11 cellular contexts compared by ENCODE assay signal in genomic region chr1:231160851-231161710, GRCh38. TPM values are rescaled to one million over a fixed set of nuclear protein-coding genes. Genes with fewer than 3 reads are reported as not detected.
DNase-seq lines count a peak whose midpoint lies in the region; ATAC-seq and TF ChIP-seq lines count a peak whose summit lies in the region.
"Had no signal": no experiment of that assay in that cellular context is flagged by ENCODE, and none has a peak within 500 bp of the region (broad histone marks: within the 10 kb centered on the region; RNA-seq: fewer than 3 reads in every experiment).

No MANE protein-coding gene starts in this region.

- H3K27ac ChIP-seq in H9 (ENCODE audit: insufficient read length, low read depth, low read length) (no peak overlapping the region), ectodermal cell (ENCODE audit: insufficient read depth, low read depth, low read length, poor library complexity, severe bottlenecking) (no peak overlapping the region), gastroesophageal sphincter (no peak overlapping the region)
- H3K27ac ChIP-seq: foreskin keratinocyte, pancreas had no signal

- H3K9ac ChIP-seq in H9 (ENCODE audit: extremely low read depth, insufficient read length, low read length), result no peak overlapping the region

- H3K4me3 Mint-ChIP-seq in H9 (peak overlapping the region; percentile 49 to 75), nephron (peak overlapping the region; percentile 73 to 80 (median 79))

- H2BK15ac ChIP-seq in H9 (ENCODE audit: low read depth, low read length), result no peak overlapping the region

- H3T11ph ChIP-seq in H9 (ENCODE audit: low read length), result no peak overlapping the region

- H3K9me3 Mint-ChIP-seq in H9 (peaks cover 0 to 4% of the 10 kb centered on the region in 2 experiments; a peak in 1 of 5 replicates), nephron (no peaks in the 10 kb centered on the region)

- TF ChIP-seq POLR2A in gastroesophageal sphincter (IDR thresholded peaks at IDR 0.05), result no peak

- no peaks in the 10 kb centered on the region for H3K36me3 ChIP-seq in ectodermal cell (ENCODE audit: control insufficient read depth, insufficient read depth, low read length)
- H3K36me3 ChIP-seq in gastroesophageal sphincter, result no peaks in the 10 kb centered on the region
- H3K36me3 ChIP-seq: pancreas had no signal

- no peak overlapping the region for H4K8ac ChIP-seq in H9 (replicated peaks; ENCODE audit: insufficient read length, low read depth, low read length)

- ATAC-seq in gastroesophageal sphincter, result no peak

- H2AK5ac ChIP-seq in H9 (ENCODE audit: insufficient read length, low read length), result no peak overlapping the region

- TF ChIP-seq EP300 in gastroesophageal sphincter (IDR thresholded peaks at IDR 0.05), result no peak

- H3K4me1 Mint-ChIP-seq in H9 (peaks cover 2 to 7% of the 10 kb centered on the region in 2 experiments; a peak in 2 of 4 replicates), nephron (no peaks in the 10 kb centered on the region)

- H4K20me1 ChIP-seq in H9 (ENCODE audit: control insufficient read depth, insufficient read depth, insufficient read length), result no peaks in the 10 kb centered on the region

- H3K36me3 Mint-ChIP-seq in H9 (ENCODE audit: insufficient read depth in 1 of 3, low read depth in 3 of 3), result no peaks in the 10 kb centered on the region; a peak in 1 of 7 replicates
- H3K36me3 Mint-ChIP-seq in nephron (ENCODE audit: low read depth), result no peaks in the 10 kb centered on the region

- no CpG with 5 or more reads among the region's 55 CpGs for WGBS in H9 (ENCODE audit: extremely low coverage, insufficient read length, low lambda C conversion rate)
- WGBS in ectodermal cell, 2 experiments, result 4% methylated on average over 55 of the region's 55 CpGs
- 2 to 3% methylated on average over 9 to 15 of the region's 55 CpGs for WGBS in gastroesophageal sphincter (ENCODE audit: low coverage in 1 of 2), 2 donors

- H3K9me3 ChIP-seq in H9 (ENCODE audit: control insufficient read depth, low read depth, low read length) (no peaks in the 10 kb centered on the region), ectodermal cell (ENCODE audit: control insufficient read depth, low read length) (no peaks in the 10 kb centered on the region), gastroesophageal sphincter (no peaks in the 10 kb centered on the region)
- H3K9me3 ChIP-seq: pancreas had no signal

- H3K4me3 ChIP-seq in AG04449 (ENCODE audit: low read depth, low read length), result peak overlapping the region; percentile 44
- peak overlapping the region; percentile 27 for H3K4me3 ChIP-seq in ectodermal cell (ENCODE audit: insufficient read depth, low read depth, low read length)
- H3K4me3 ChIP-seq in gastroesophageal sphincter, result peak overlapping the region in 1 of 2 donors; percentile 44

- no peak overlapping the region for H3K23ac ChIP-seq in H9 (ENCODE audit: insufficient read length, low read depth, low read length)

- H3K27me3 ChIP-seq in H9 (ENCODE audit: insufficient read depth, low read length) (peaks cover 52% of the 10 kb centered on the region), ectodermal cell (ENCODE audit: control insufficient read depth, insufficient read depth, low read length, poor library complexity, severe bottlenecking) (peaks cover 80% of the 10 kb centered on the region), gastroesophageal sphincter (peaks cover 89% of the 10 kb centered on the region)

- no peak overlapping the region for H2BK12ac ChIP-seq in H9 (ENCODE audit: insufficient read length, low read depth, low read length)

- CTCF ChIA-PET in AG04449 (lab: Yijun Ruan, JAX), result no interaction called here

- POLR2A ChIA-PET in AG04449 (lab: Yijun Ruan, JAX), result no interaction called here

- H3K4me2 ChIP-seq in H9 (ENCODE audit: insufficient read depth, insufficient read length, low read length), result peak overlapping the region; percentile 76

- no peaks in the 10 kb centered on the region for H3K4me1 ChIP-seq in H9 (ENCODE audit: insufficient read depth, low read length)
- no peaks in the 10 kb centered on the region for H3K4me1 ChIP-seq in ectodermal cell (ENCODE audit: control insufficient read depth, insufficient read depth, low read length)
- peaks cover 0 to 32% (median 21%) of the 10 kb centered on the region in 3 donors for H3K4me1 ChIP-seq in gastroesophageal sphincter
- H3K4me1 ChIP-seq: foreskin keratinocyte had no signal

- no peak overlapping the region for H3K14ac ChIP-seq in H9 (ENCODE audit: insufficient read depth, low read length)

- H3K27ac Mint-ChIP-seq in H9 (no peak overlapping the region), nephron (no peak overlapping the region)

- TF ChIP-seq CTCF in AG04449 (IDR thresholded peaks at IDR 0.05; ENCODE audit: insufficient read depth, low read length, missing control alignments) (no peak), H9 (conservative IDR thresholded peaks at IDR 0.05) (no peak), nephron (IDR thresholded peaks at IDR 0.05; ENCODE audit: unreplicated experiment in 3 of 3) (no peak), gastroesophageal sphincter (IDR thresholded peaks at IDR 0.05) (no peak)

- H3K18ac ChIP-seq in H9 (ENCODE audit: insufficient read length, low read depth, low read length), result no peak overlapping the region

- no peak overlapping the region for H2BK5ac ChIP-seq in H9 (ENCODE audit: insufficient read length, low read length)

- no peak overlapping the region for H4K91ac ChIP-seq in H9 (ENCODE audit: insufficient read length, low read depth, low read length)

- no peak overlapping the region for H3K56ac ChIP-seq in H9 (ENCODE audit: insufficient read length, low read depth, low read length)

- no peak for DNase-seq in AG04449 (ENCODE audit: low read depth, low spot score)
- DNase-seq in H9, result no peak
- no peak for DNase-seq in stimulated activated CD4-positive, alpha-beta T cell treated with anti-CD3 and anti-CD28 coated beads, Interleukin-2, amount 100 ng/mL, for 48 hours
- DNase-seq in GM03348 (ENCODE audit: low spot score), result no peak
- no peak for DNase-seq in kidney tubule cell (ENCODE audit: low spot score)
- DNase-seq: foreskin keratinocyte, KBM-7 had no signal

- H3K4ac ChIP-seq in H9 (ENCODE audit: low read depth, low read length), result no peak overlapping the region

- no peak overlapping the region for H4K5ac ChIP-seq in H9 (ENCODE audit: insufficient read length, low read depth, low read length)

- peaks cover 17% of the 10 kb centered on the region for H3K23me2 ChIP-seq in H9 (ENCODE audit: insufficient read length, low read depth, low read length, poor library complexity, severe bottlenecking)

- peaks cover 99% of the 10 kb centered on the region for H3K27me3 Mint-ChIP-seq in H9 (ENCODE audit: low read depth)
- H3K27me3 Mint-ChIP-seq in nephron (ENCODE audit: low read depth), result peaks cover 92% of the 10 kb centered on the region

- no peak overlapping the region for H2AFZ ChIP-seq in H9 (ENCODE audit: low read length)

- no peak overlapping the region for H2BK120ac ChIP-seq in H9 (ENCODE audit: low read depth, low read length, poor library complexity, severe bottlenecking)

- H3K79me2 ChIP-seq in H9 (ENCODE audit: insufficient read depth, low read length), result no peaks in the 10 kb centered on the region

- H3K79me1 ChIP-seq in H9 (ENCODE audit: insufficient read depth, low read depth, low read length, poor library complexity, severe bottlenecking), result no peaks in the 10 kb centered on the region

- H2BK20ac ChIP-seq in H9 (ENCODE audit: low read depth, low read length, poor library complexity, severe bottlenecking), result no peak overlapping the region

RNA-seq across cellular contexts. Expression of gene TRIM67, which starts 0.8 kb away (rescaled TPM):
- not detected in 2 replicates for total RNA-seq in H9 (2021)
- 0.06 TPM for polyA plus RNA-seq in ectodermal cell (2013, experiment 1 of 4)
- polyA plus RNA-seq in ectodermal cell (2013, experiment 2 of 4), result not detected
- 0.16 TPM for polyA plus RNA-seq in ectodermal cell (2013, experiment 3 of 4)
- 0.28 TPM for polyA plus RNA-seq in ectodermal cell (2013, experiment 4 of 4)
- total RNA-seq in gastroesophageal sphincter, result under 1 TPM in 2 of 4 donors, not detected in 2; 0.04 to 0.13 TPM
- total RNA-seq: foreskin keratinocyte had no signal
- polyA plus RNA-seq: foreskin keratinocyte had no signal
